Comparison of ENCODE assay signal across 28 cellular contexts in genomic region chr4:147396105-147396504, GRCh38.
"Had no signal": no experiment of that assay in that cellular context is flagged by ENCODE, and none has a peak within 500 bp of the region (broad histone marks: within the 10 kb centered on the region; RNA-seq: fewer than 3 reads in every experiment).

No MANE protein-coding gene starts in this region.

- H3K27ac ChIP-seq: brain microvascular endothelial cell, coronary artery, dorsolateral prefrontal cortex, WERI-Rb-1 had no signal

- FAIRE-seq: astrocyte, bronchial epithelial cell had no signal

- H3K4me3 ChIP-seq: coronary artery, dorsolateral prefrontal cortex had no signal

- DNase-seq: activated B cell treated with CpG ODN at 0.5 μM for 24 hours; activated CD4-positive, alpha-beta T cell treated with anti-CD3 and anti-CD28 coated beads for 48 hours; activated CD4-positive, alpha-beta T cell treated with anti-CD3 and anti-CD28 coated beads, Interleukin-2, amount 50 U/mL, for 1 hour; activated CD4-positive, alpha-beta T cell treated with anti-CD3 and anti-CD28 coated beads, Interleukin-2, amount 50 U/mL, for 48 hours; activated CD8-positive, alpha-beta memory T cell treated with anti-CD3 and anti-CD28 coated beads for 24 hours; activated CD8-positive, alpha-beta T cell treated with anti-CD3 and anti-CD28 coated beads for 36 hours; activated effector memory CD4-positive, alpha-beta T cell treated with Interleukin-2 at 50 U/mL for 16 hours; activated gamma-delta T cell treated with Interleukin-2 at 50 U/mL for 16 hours; activated naive CD4-positive, alpha-beta T cell treated with anti-CD3 and anti-CD28 coated beads, Interleukin-2, amount 50 U/mL, for 16 hours; activated naive CD4-positive, alpha-beta T cell treated with Interleukin-2 at 50 U/mL for 16 hours; activated T-cell treated with anti-CD3 and anti-CD28 coated beads, Interleukin-2, amount 50 U/mL, for 4 hours; amniotic stem cell; anterior cingulate cortex; brain microvascular endothelial cell; dorsolateral prefrontal cortex; effector memory CD4-positive, alpha-beta T cell; endodermal cell; foreskin fibroblast; head of caudate nucleus; T-helper 17 cell; T1000; WERI-Rb-1 had no signal

- H3K36me3 ChIP-seq: brain microvascular endothelial cell, WERI-Rb-1 had no signal

- ATAC-seq: activated CD4-positive, CD25-positive, alpha-beta regulatory T cell treated with anti-CD3 and anti-CD28 coated beads, Interleukin-2, amount 50 U/mL, for 24 hours; activated CD8-positive, alpha-beta T cell treated with anti-CD3 and anti-CD28 coated beads for 36 hours; activated T-cell treated with anti-CD3 and anti-CD28 coated beads, Interleukin-2, amount 50 U/mL, for 4 hours; activated T-helper 17 cell treated with anti-CD3 and anti-CD28 coated beads, Interleukin-2, amount 50 U/mL, for 72 hours; esophagus mucosa; T-helper 17 cell had no signal

- H3K27me3 ChIP-seq: brain microvascular endothelial cell, dorsolateral prefrontal cortex had no signal
